In genomic region chr11:61832758-61833157, GRCh38 we compare ENCODE assay signal across 12 cellular contexts. TPM values are rescaled to one million over a fixed set of nuclear protein-coding genes. Genes with fewer than 3 reads are reported as not detected.
DNase-seq lines count a peak whose midpoint lies in the region; ATAC-seq and TF ChIP-seq lines count a peak whose summit lies in the region.
"Had no signal": no experiment of that assay in that cellular context is flagged by ENCODE, and none has a peak within 500 bp of the region (broad histone marks: within the 10 kb centered on the region; RNA-seq: fewer than 3 reads in every experiment).

No MANE protein-coding gene starts in this region.

- H3K4me1 Mint-ChIP-seq in brain (peaks cover 77% of the 10 kb centered on the region), T-cell (peaks cover 34 to 68% (median 37%) of the 10 kb centered on the region in 3 donors)

- H2AFZ ChIP-seq in parathyroid adenoma = no peak overlapping the region

- H3K9ac ChIP-seq in parathyroid adenoma = no peak overlapping the region

- H3K27ac ChIP-seq in parathyroid adenoma = peak overlapping the region; percentile 71
- H3K27ac ChIP-seq: A549 had no signal

- DNase-seq in NCI-H2107 treated with DMSO at 0.1 percent for 48 hours (lab: John Stamatoyannopoulos, UW; ENCODE audit: unreplicated experiment) (peak; percentile 30), NCI-H2107 (lab: John Stamatoyannopoulos, UW) (no peak), NCI-H2196 treated with DMSO at 0.1 percent for 48 hours (lab: John Stamatoyannopoulos, UW; ENCODE audit: unreplicated experiment) (peak; percentile 38), amniotic stem cell (lab: John Stamatoyannopoulos, UW) (no peak), HT-29 (ENCODE audit: low spot score) (no peak), T-cell (no peak)
- DNase-seq: activated naive CD8-positive, alpha-beta T cell treated with anti-CD3 and anti-CD28 coated beads for 36 hours; DMS 273 treated with DMSO at 0.1 percent for 48 hours; NCI-H1417 treated with DMSO at 0.1 percent for 48 hours had no signal

- POLR2A ChIA-PET in T-cell (lab: Charles Lee) = no interaction called here

- H3K4me3 ChIP-seq in parathyroid adenoma (ENCODE audit: low read depth, low read length) = no peak overlapping the region
- H3K4me3 ChIP-seq: A549 had no signal

- H3K27ac Mint-ChIP-seq in brain (peak overlapping the region; percentile 67 to 98 (median 95)), T-cell (no peak overlapping the region)

- H3K36me3 ChIP-seq in parathyroid adenoma (ENCODE audit: control insufficient read depth, insufficient read depth, low read length) = no peaks in the 10 kb centered on the region

- peak overlapping the region; percentile 42 for H3K4me2 ChIP-seq in parathyroid adenoma (ENCODE audit: low read length)
- H3K4me2 ChIP-seq: A549 had no signal

- H3K9me3 Mint-ChIP-seq in brain = no peaks in the 10 kb centered on the region
- H3K9me3 Mint-ChIP-seq in T-cell = no peaks in the 10 kb centered on the region
- H3K9me3 Mint-ChIP-seq: activated naive CD8-positive, alpha-beta T cell treated with anti-CD3 and anti-CD28 coated beads for 36 hours had no signal

- TF ChIP-seq CTCF in brain (conservative IDR thresholded peaks at IDR 0.05) (no peak), parathyroid adenoma (IDR thresholded peaks at IDR 0.05) (no peak)

- peak overlapping the region; percentile 51 to 64 (median 58) for H3K4me3 Mint-ChIP-seq in brain
- no peak overlapping the region for H3K4me3 Mint-ChIP-seq in T-cell
- H3K4me3 Mint-ChIP-seq: activated naive CD8-positive, alpha-beta T cell treated with anti-CD3 and anti-CD28 coated beads for 36 hours had no signal

- H3K27me3 ChIP-seq in parathyroid adenoma (ENCODE audit: control insufficient read depth, insufficient read depth, low read length) = no peaks in the 10 kb centered on the region

- peaks cover 3% of the 10 kb centered on the region for H3K79me2 ChIP-seq in parathyroid adenoma

- CTCF ChIA-PET in T-cell (lab: Charles Lee) = no interaction called here

- ATAC-seq in T-cell (replicated peaks in 1 of 4) = no peak
- ATAC-seq: A549 had no signal

- H3K27me3 Mint-ChIP-seq in brain (peaks cover 8% of the 10 kb centered on the region), T-cell (peaks cover 0 to 30% of the 10 kb centered on the region in 2 donors)

- H3K36me3 Mint-ChIP-seq in brain = peaks cover 16% of the 10 kb centered on the region
- no peaks in the 10 kb centered on the region for H3K36me3 Mint-ChIP-seq in T-cell

- no peaks in the 10 kb centered on the region for H3K9me3 ChIP-seq in parathyroid adenoma (ENCODE audit: control insufficient read depth, low read length)
- H3K9me3 ChIP-seq: A549 had no signal

- peaks cover 33% of the 10 kb centered on the region for H3K4me1 ChIP-seq in parathyroid adenoma

RNA-seq across cellular contexts. Expression of gene FADS2, which starts 4.7 kb away (rescaled TPM):
- 266 TPM for polyA plus RNA-seq in brain (ENCODE audit: insufficient read depth, low read depth, low replicate concordance)
- total RNA-seq in HT-29 (2014; rRNA removed; shearing (Covaris generic)) = not detected in 2 replicates
- 10 to 100 TPM in 1 of 5 donors, 1 to 10 TPM in 4; 1.9 to 20.9 (median 2.7) TPM for total RNA-seq in T-cell

RNA-seq across cellular contexts. Expression of gene FADS1, which starts 16.0 kb away (rescaled TPM):
- 103 TPM for polyA plus RNA-seq in brain (ENCODE audit: insufficient read depth, low read depth, low replicate concordance)
- total RNA-seq in HT-29 (2014; rRNA removed; shearing (Covaris generic)) = 1.9 and 9.4 TPM in 2 replicates
- 1 to 10 TPM; 1.9 to 8.8 (median 2.9) TPM for total RNA-seq in T-cell

RNA-seq across cellular contexts. Expression of gene FEN1, which starts 40.0 kb away (rescaled TPM):
- 74.9 TPM for polyA plus RNA-seq in brain (ENCODE audit: insufficient read depth, low read depth, low replicate concordance)
- total RNA-seq in HT-29 (2014; rRNA removed; shearing (Covaris generic)) = 137 and 147 TPM in 2 replicates
- total RNA-seq in T-cell = 10 to 100 TPM in 4 of 5 donors, 1 to 10 TPM in 1; 8.5 to 12.6 (median 10.9) TPM

RNA-seq across cellular contexts. Expression of gene TMEM258, which starts 40.4 kb away (rescaled TPM):
- polyA plus RNA-seq in brain (ENCODE audit: insufficient read depth, low read depth, low replicate concordance) = 370 TPM
- total RNA-seq in HT-29 (2014; rRNA removed; shearing (Covaris generic)) = 113 and 120 TPM in 2 replicates
- total RNA-seq in T-cell = 10 to 100 TPM; 68.1 to 96.0 (median 87.8) TPM

RNA-seq across cellular contexts. Expression of gene FADS3, which starts 58.6 kb away (rescaled TPM):
- polyA plus RNA-seq in brain (ENCODE audit: insufficient read depth, low read depth, low replicate concordance) = 13.7 TPM
- total RNA-seq in HT-29 (2014; rRNA removed; shearing (Covaris generic)) = 42.2 and 44.0 TPM in 2 replicates
- 10 to 100 TPM in 3 of 5 donors, 1 to 10 TPM in 2; 6.5 to 17.1 (median 10.5) TPM for total RNA-seq in T-cell

Comparison
In these comparisons a context has a peak if more than half of its experiments do, and no peak if none do; other contexts are left out.
1. DNase-seq: peak in NCI-H2107 treated with DMSO at 0.1 percent for 48 hours (single experiment) and NCI-H2196 treated with DMSO at 0.1 percent for 48 hours (single experiment); none in NCI-H2107 (single experiment), amniotic stem cell (single experiment), HT-29 (single experiment) and T-cell (0 of 34).
2. H3K27ac Mint-ChIP-seq: peak in brain (5 of 5); none in T-cell (0 of 2).
3. H3K4me3 Mint-ChIP-seq: peak in brain (5 of 5); none in T-cell (0 of 3).
4. RNA of gene FEN1, which starts 40.0 kb away (total RNA-seq): 137 to 147 TPM in HT-29; 8.5 to 12.6 TPM in T-cell; every median in the first group is over 10 times any median in the second.